ENCODE assay signal across 21 cellular contexts in the genomic region with DNA sequence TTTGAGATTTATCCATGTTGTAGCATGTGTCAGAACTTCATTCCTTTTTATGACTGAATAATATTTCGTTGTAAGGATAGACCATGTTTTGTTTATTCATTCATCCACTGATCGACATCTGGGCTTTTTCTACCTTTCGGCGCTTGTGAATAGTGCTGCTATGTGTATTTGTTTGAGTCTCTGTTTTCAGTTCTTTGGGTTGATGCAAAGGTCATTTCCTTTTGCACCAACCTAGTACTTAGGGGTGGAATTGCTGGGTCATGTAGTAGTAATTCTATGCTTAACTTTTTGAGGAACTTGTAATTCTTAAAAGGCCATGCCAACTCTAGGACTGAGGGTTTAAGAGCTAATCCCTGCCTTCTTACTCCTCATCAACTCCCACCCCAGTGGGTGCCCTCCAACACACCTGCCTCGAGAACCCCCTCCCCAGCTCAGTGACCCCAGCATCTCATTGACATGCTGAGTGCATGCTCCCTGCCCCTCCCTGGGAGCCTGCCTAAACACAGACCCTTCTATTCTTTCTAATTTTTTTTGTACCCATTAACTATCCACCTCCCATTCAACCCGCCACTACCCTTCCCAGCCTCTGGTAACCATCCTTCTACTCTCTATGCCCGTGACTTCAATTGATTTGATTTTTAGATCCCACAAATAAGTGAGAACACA.
"Had no signal": no experiment of that assay in that cellular context is flagged by ENCODE, and none has a peak within 500 bp of the region (broad histone marks: within the 10 kb centered on the region; RNA-seq: fewer than 3 reads in every experiment).

No MANE protein-coding gene starts in this region.

- DNase-seq: activated CD8-positive, alpha-beta memory T cell treated with anti-CD3 and anti-CD28 coated beads, Interleukin-2, amount 10 ng/mL, durations not matched to agents 7 days and 5 days; activated CD8-positive, alpha-beta T cell treated with anti-CD3 and anti-CD28 coated beads, Interleukin-2, amount 10 ng/mL, durations not matched to agents 7 days and 5 days; activated naive CD4-positive, alpha-beta T cell; activated T-cell treated with anti-CD3 and anti-CD28 coated beads, Interleukin-2, amount 50 U/mL, for 48 hours; dermis blood vessel endothelial cell; effector CD4-positive, alpha-beta T cell; esophagus squamous epithelium; hippocampal formation; left cardiac atrium; left ventricle myocardium superior; mammary epithelial cell; occipital lobe; stimulated activated CD4-positive, alpha-beta T cell treated with anti-CD3 and anti-CD28 coated beads, Interleukin-15, amount 100 ng/mL, for 24 hours; stimulated activated CD4-positive, alpha-beta T cell treated with anti-CD3 and anti-CD28 coated beads, Interleukin-2, amount 100 ng/mL, for 24 hours; stimulated activated naive CD8-positive, alpha-beta T cell treated with anti-CD3 and anti-CD28 coated beads, Interleukin-15, Interleukin-2, amounts not matched to agents 100 U/mL and 50 U/mL, for 24 hours; testis; transverse colon had no signal

- H3K27ac Mint-ChIP-seq: activated CD8-positive, alpha-beta memory T cell treated with anti-CD3 and anti-CD28 coated beads, Interleukin-2, amount 10 ng/mL, durations not matched to agents 7 days and 5 days; activated CD8-positive, alpha-beta T cell treated with anti-CD3 and anti-CD28 coated beads, Interleukin-2, amount 10 ng/mL, durations not matched to agents 7 days and 5 days; activated naive CD4-positive, alpha-beta T cell treated with anti-CD3 and anti-CD28 coated beads, Interleukin-2, amount 50 U/mL, for 72 hours; activated T-helper 2 cell treated with anti-CD3 and anti-CD28 coated beads, Interferon-gamma antibody, Interleukin-2, Interleukin-4, amounts not matched to agents 10 μg/mL and 5 μg/mL and 100 μg/mL, durations not matched to agents 14 hours and 24 hours and 36 hours had no signal

- H3K4me3 Mint-ChIP-seq: activated CD8-positive, alpha-beta memory T cell treated with anti-CD3 and anti-CD28 coated beads, Interleukin-2, amount 10 ng/mL, durations not matched to agents 7 days and 5 days; activated CD8-positive, alpha-beta T cell treated with anti-CD3 and anti-CD28 coated beads, Interleukin-2, amount 10 ng/mL, durations not matched to agents 7 days and 5 days; central memory CD8-positive, alpha-beta T cell; nephron had no signal

- H3K36me3 Mint-ChIP-seq: activated CD8-positive, alpha-beta memory T cell treated with anti-CD3 and anti-CD28 coated beads, Interleukin-2, amount 10 ng/mL, durations not matched to agents 7 days and 5 days; activated naive CD4-positive, alpha-beta T cell treated with anti-CD3 and anti-CD28 coated beads, Interleukin-2, amount 50 U/mL, for 72 hours had no signal

- H3K4me1 Mint-ChIP-seq: activated CD8-positive, alpha-beta memory T cell treated with anti-CD3 and anti-CD28 coated beads, Interleukin-2, amount 10 ng/mL, durations not matched to agents 7 days and 5 days had no signal

- H3K9me3 Mint-ChIP-seq: activated naive CD4-positive, alpha-beta T cell treated with anti-CD3 and anti-CD28 coated beads, Interleukin-2, amount 50 U/mL, for 72 hours; activated T-helper 2 cell treated with anti-CD3 and anti-CD28 coated beads, Interferon-gamma antibody, Interleukin-2, Interleukin-4, amounts not matched to agents 10 μg/mL and 5 μg/mL and 100 μg/mL, durations not matched to agents 14 hours and 24 hours and 36 hours; central memory CD8-positive, alpha-beta T cell; nephron had no signal

- ATAC-seq: activated CD8-positive, alpha-beta memory T cell treated with anti-CD3 and anti-CD28 coated beads, Interleukin-2, amount 10 ng/mL, durations not matched to agents 7 days and 5 days; activated CD8-positive, alpha-beta T cell treated with anti-CD3 and anti-CD28 coated beads, Interleukin-2, amount 10 ng/mL, durations not matched to agents 7 days and 5 days; activated naive CD4-positive, alpha-beta T cell treated with anti-CD3 and anti-CD28 coated beads, Interleukin-2, amount 50 U/mL, for 72 hours; left cardiac atrium; left ventricle myocardium superior; stimulated activated naive CD8-positive, alpha-beta T cell treated with anti-CD3 and anti-CD28 coated beads, Interleukin-15, Interleukin-2, amounts not matched to agents 100 U/mL and 50 U/mL, for 24 hours had no signal

- H3K27me3 Mint-ChIP-seq: activated CD8-positive, alpha-beta memory T cell treated with anti-CD3 and anti-CD28 coated beads, Interleukin-2, amount 10 ng/mL, durations not matched to agents 7 days and 5 days; central memory CD8-positive, alpha-beta T cell had no signal
